In the genomic region with DNA sequence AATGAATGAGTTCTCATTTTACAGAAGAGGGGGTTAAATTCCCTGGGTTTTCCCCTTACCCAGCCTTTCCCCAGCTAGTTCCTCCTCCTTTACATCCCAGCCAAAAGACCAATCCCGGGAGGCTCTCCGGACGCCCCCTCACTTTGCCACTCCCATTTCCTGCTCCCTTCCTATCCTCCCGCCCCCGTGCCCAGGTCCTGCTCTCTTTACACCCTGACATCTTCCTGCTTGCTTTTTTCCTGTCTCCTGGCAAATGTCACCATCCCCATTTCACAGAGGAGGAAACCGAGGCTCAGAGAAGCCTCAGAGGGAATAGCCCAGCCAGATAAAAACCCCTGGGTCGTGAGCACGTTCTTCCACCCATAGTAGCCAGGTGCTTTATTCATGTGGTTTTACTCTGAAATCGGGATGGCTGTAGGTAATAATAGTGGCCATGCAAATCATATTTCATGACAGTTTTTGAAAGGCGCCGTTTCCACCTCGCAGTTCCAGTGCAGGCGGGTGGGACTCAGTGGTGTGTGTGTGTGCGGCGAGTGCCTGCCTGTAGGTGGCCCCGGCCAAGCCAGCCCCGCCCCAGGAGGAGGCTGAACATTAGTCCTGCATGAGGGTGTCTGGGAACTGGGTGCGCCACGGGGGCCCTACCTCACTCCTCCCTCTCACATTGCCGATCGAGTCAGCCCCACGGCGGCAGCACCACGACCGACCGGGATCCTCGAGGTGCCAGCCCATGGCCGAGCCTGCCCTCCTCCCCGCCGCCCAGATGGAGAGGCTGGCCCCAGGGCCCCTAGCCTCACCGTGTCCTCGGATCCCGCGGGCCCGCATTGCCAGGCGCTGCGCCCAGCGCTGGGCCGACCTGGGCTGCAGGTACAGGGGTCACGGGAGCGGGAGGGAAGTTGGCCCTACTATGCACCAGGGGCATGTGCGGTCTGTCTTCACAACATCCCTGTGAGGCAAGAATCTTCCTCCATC, we compare ENCODE assay signal across 8 cellular contexts. TPM values are rescaled to one million over a fixed set of nuclear protein-coding genes. Genes with fewer than 3 reads are reported as not detected.
DNase-seq lines count a peak whose midpoint lies in the region; ATAC-seq, FAIRE-seq and TF ChIP-seq lines count a peak whose summit lies in the region.

A gene (plus strand): TSS at position 594 of the 969 bp plus-strand sequence.

- no peak within 1 kb of the TSS for H2BK12ac ChIP-seq in mesenchymal stem cell (ENCODE audit: low read length in 2 of 2)

- H4K8ac ChIP-seq in mesenchymal stem cell (ENCODE audit: low read length) = peak within 1 kb of the TSS; percentile 31

- in situ Hi-C loops in K562 (cut with MboI) = no loop called here

- TF ChIP-seq RAD21 in K562 (CRISPR knock-in tag; conservative IDR thresholded peaks at IDR 0.05 in 1 of 2, IDR thresholded peaks at IDR 0.05 in 1 of 2) = 0 out of 4 replicates have a peak, but pooled peaks of 1 of the 2 experiments have one; percentile 5

- H4K20me1 ChIP-seq in K562 (replicated peaks; ENCODE audit: control insufficient read depth, insufficient read depth, low read length) = no peaks in the 10 kb centered on the region; the same call in 1 of the 2 replicates

- TF ChIP-seq EP300 in K562 (IDR thresholded peaks at IDR 0.05; ENCODE audit: low read length) (no peak), gastroesophageal sphincter (IDR thresholded peaks at IDR 0.05) (no peak)

- no peak within 1 kb of the TSS for H2BK5ac ChIP-seq in mesenchymal stem cell (ENCODE audit: low read depth, low read length, poor library complexity, severe bottlenecking)

- H3K4me3 ChIP-seq in GM12875 (ENCODE audit: low read depth, low read length) (no peak within 1 kb of the TSS), K562 (peak within 1 kb of the TSS; percentile 10; the same call in 1 of the 2 replicates), mesenchymal stem cell (ENCODE audit: insufficient read depth in 1 of 2, low read depth in 1 of 2, low read length in 2 of 2) (peak within 1 kb of the TSS in 1 of 2 experiments; percentile 52), gastroesophageal sphincter (no peak within 1 kb of the TSS)

- H4K91ac ChIP-seq in mesenchymal stem cell (ENCODE audit: low read length) = peak within 1 kb of the TSS; percentile 18

- CTCF ChIA-PET in K562 (lab: Yijun Ruan, JAX; ENCODE audit: low intra/inter-chr PET ratio) = no interaction called here

- TF ChIP-seq CTCF in GM12875 (IDR thresholded peaks at IDR 0.05; ENCODE audit: borderline replicate concordance, insufficient read depth, low read depth, low read length) (0 out of 2 replicates have a peak, but pooled peaks have one; percentile 13), K562 (IDR thresholded peaks at IDR 0.05 in 2 of 3, conservative IDR thresholded peaks at IDR 0.05 in 1 of 3; ENCODE audit: insufficient read depth in 2 of 3, low read depth in 1 of 3, low read length in 3 of 3) (peak; percentile 24 to 41 (median 24); a peak in 5 of 6 replicates), gastroesophageal sphincter (IDR thresholded peaks at IDR 0.05) (no peak)

- H3K27me3 ChIP-seq in K562 (ENCODE audit: control insufficient read depth in 2 of 2, insufficient read depth in 2 of 2, low read length in 2 of 2) = peaks cover 22 to 27% of the 10 kb centered on the region in 2 experiments
- peaks cover 0 to 70% of the 10 kb centered on the region in 2 experiments for H3K27me3 ChIP-seq in mesenchymal stem cell (ENCODE audit: control insufficient read depth in 1 of 2, insufficient read depth in 1 of 2, low read length in 2 of 2)
- H3K27me3 ChIP-seq in gastroesophageal sphincter = peaks cover 64% of the 10 kb centered on the region

- no peak within 1 kb of the TSS for H2BK15ac ChIP-seq in mesenchymal stem cell (ENCODE audit: low read depth, poor library complexity, severe bottlenecking)

- BruUV-seq in K562 (replicated peaks; lab: Mats Ljungman, UMichigan) = no TSS peak

- H3K36me3 ChIP-seq in K562 (ENCODE audit: control insufficient read depth, insufficient read depth, low read length) (no peaks in the 10 kb centered on the region), mesenchymal stem cell (ENCODE audit: control insufficient read depth in 1 of 2, insufficient read depth in 2 of 2, low read depth in 1 of 2, low read length in 2 of 2) (no peaks in the 10 kb centered on the region), gastroesophageal sphincter (no peaks in the 10 kb centered on the region)

- H3K23ac ChIP-seq in mesenchymal stem cell (ENCODE audit: low read length in 2 of 2) = peak within 1 kb of the TSS in 1 of 2 experiments; percentile 75

- no peak within 1 kb of the TSS for H3K18ac ChIP-seq in mesenchymal stem cell (ENCODE audit: low read depth in 1 of 2, low read length in 2 of 2)

- TF ChIP-seq POLR2A in K562 (conservative IDR thresholded peaks at IDR 0.05) (no peak), gastroesophageal sphincter (IDR thresholded peaks at IDR 0.05) (no peak)

- H3K14ac ChIP-seq in mesenchymal stem cell (ENCODE audit: low read length in 2 of 2) = no peak within 1 kb of the TSS

- no peak for FAIRE-seq in K562 (lab: Jason Lieb, UNC)

- intact Hi-C loops in K562 (cut with micrococcal nuclease) = no loop called here

- H3K79me1 ChIP-seq in mesenchymal stem cell (replicated peaks; ENCODE audit: low read length, poor library complexity, severe bottlenecking) = no peaks in the 10 kb centered on the region

- ATAC-seq in K562 = peak; percentile 98
- ATAC-seq in HG03469 (IDR thresholded peaks at IDR 0.05; ENCODE audit: unreplicated experiment) = no peak
- ATAC-seq in gastroesophageal sphincter = no peak

- POLR2A ChIA-PET in K562 (lab: Yijun Ruan, JAX) = interaction anchor here (0.7 to 1.0 kb wide), 3 partner anchors 27 to 166 kb away, joined by 3 to 5 read pairs (median 3); a partner anchor contains a TSS

- H3K27ac ChIP-seq in K562 (ENCODE audit: extremely low read depth, low read depth, low read length) (no peak within 1 kb of the TSS), mesenchymal stem cell (ENCODE audit: low read length, poor library complexity, severe bottlenecking) (no peak within 1 kb of the TSS), gastroesophageal sphincter (no peak within 1 kb of the TSS)

- peak within 1 kb of the TSS; percentile 19 for H2AK5ac ChIP-seq in mesenchymal stem cell (ENCODE audit: low read length, severe bottlenecking)

- no peak within 1 kb of the TSS for H3K4ac ChIP-seq in mesenchymal stem cell (ENCODE audit: low read depth in 1 of 2, low read length in 2 of 2)

- H3K4me1 ChIP-seq in K562 (replicated peaks in 1 of 2; ENCODE audit: control insufficient read depth in 2 of 2, insufficient read depth in 2 of 2, low read length in 2 of 2) = peaks cover 3 to 12% of the 10 kb centered on the region in 2 experiments; a peak in 4 of 5 replicates
- peaks cover 22% of the 10 kb centered on the region for H3K4me1 ChIP-seq in mesenchymal stem cell (ENCODE audit: control insufficient read depth, insufficient read depth, low read depth, low read length)
- H3K4me1 ChIP-seq in gastroesophageal sphincter = peaks cover 0 to 5% (median 0%) of the 10 kb centered on the region in 3 donors

- DNase-seq in HuH-7.5 (ENCODE audit: low spot score) (peak; percentile 59), K562 (ENCODE audit: extremely low read depth in 1 of 4, low spot score in 3 of 4) (peak; percentile 46 to 73 (median 64)), mesenchymal stem cell (no peak), T-helper 9 cell (no peak)
- DNase-seq in stimulated activated naive CD4-positive, alpha-beta T cell treated with Interleukin-2 at 50 U/mL for 16 hours (lab: John Stamatoyannopoulos, UW) = no peak

- H2AFZ ChIP-seq in K562 (ENCODE audit: low read depth, low read length) (peak within 1 kb of the TSS; percentile 59), mesenchymal stem cell (ENCODE audit: low read depth, low read length) (no peak within 1 kb of the TSS)

- H3K4me2 ChIP-seq in K562 (ENCODE audit: insufficient read depth, low read length) = peak within 1 kb of the TSS; percentile 58
- H3K4me2 ChIP-seq in mesenchymal stem cell (ENCODE audit: low read length, poor library complexity, severe bottlenecking) = peak within 1 kb of the TSS; percentile 67

- H2BK120ac ChIP-seq in mesenchymal stem cell (ENCODE audit: low read depth, low read length) = no peak within 1 kb of the TSS

- 13% methylated on average over 32 of the region's 42 CpGs for WGBS in K562 (ENCODE audit: insufficient coverage, low coverage, missing lambda C conversion rate)
- WGBS in mesenchymal stem cell = 12% methylated on average over 40 of the region's 42 CpGs
- 3 to 7% methylated on average over 8 to 9 of the region's 42 CpGs for WGBS in gastroesophageal sphincter (ENCODE audit: low coverage in 1 of 2), 2 donors

- no peaks in the 10 kb centered on the region for H3K79me2 ChIP-seq in K562 (ENCODE audit: control insufficient read depth, insufficient read depth, low read length)

- H3K9ac ChIP-seq in K562 (ENCODE audit: insufficient read depth in 1 of 2, low read depth in 2 of 2, low read length in 2 of 2) (no peak within 1 kb of the TSS; a peak in 1 of 4 replicates), mesenchymal stem cell (ENCODE audit: low read length) (no peak within 1 kb of the TSS)

- no peaks in the 10 kb centered on the region for H3K9me1 ChIP-seq in K562 (ENCODE audit: control insufficient read depth, insufficient read depth, low read length)

- H3K9me3 ChIP-seq in K562 (replicated peaks; ENCODE audit: control insufficient read depth, insufficient read depth, low read depth, low read length) (no peaks in the 10 kb centered on the region), mesenchymal stem cell (ENCODE audit: control insufficient read depth, low read length) (no peaks in the 10 kb centered on the region), gastroesophageal sphincter (no peaks in the 10 kb centered on the region)

RNA-seq across cellular contexts. Expression of the gene that starts here (rescaled TPM):
- total RNA-seq in K562 (2011; cell fraction: chromatin; rRNA removed; ENCODE audit: low replicate concordance) = 0.09 TPM in 1 of 2 replicates, not detected in the other
- total RNA-seq in K562 (2011; cell fraction: nucleolus; rRNA removed) = not detected in 2 replicates
- not detected in 2 replicates for total RNA-seq in K562 (2011; cell fraction: nucleoplasm; rRNA removed)
- not detected in 2 replicates for total RNA-seq in K562 (2014; rRNA removed)
- total RNA-seq in K562 (2014; rRNA removed; fragmentation: Illumina TruSeq; extraction: Trizol) = not detected in 2 replicates
- not detected in 2 replicates for total RNA-seq in K562 (2015; rRNA removed; fragmentation: Illumina TruSeq; extraction: Trizol)
- total RNA-seq in K562 (2021) = not detected in 2 replicates
- polyA plus RNA-seq in K562 (2011; rRNA removed) = not detected in 2 replicates
- polyA plus RNA-seq in K562 (2011; cell fraction: cytosol; rRNA removed) = not detected in 2 replicates
- 0.10 and 0.11 TPM in 2 replicates for polyA plus RNA-seq in K562 (2011; cell fraction: nucleus; rRNA removed)
- polyA plus RNA-seq in K562 (2012) = 0.03 TPM in 1 of 2 replicates, not detected in the other
- polyA plus RNA-seq in K562 (2014; fragmentation: Illumina TruSeq; extraction: Trizol) = not detected in 2 replicates
- not detected for polyA plus RNA-seq in K562 (2014; fragmentation: Nextera tagmentation; extraction: Ambion mirVana)
- not detected in 2 replicates for polyA plus RNA-seq in K562 (2014; rRNA removed)
- polyA minus RNA-seq in K562 (2011; rRNA and poly(A)+ RNA removed) = not detected in 2 replicates
- polyA minus RNA-seq in K562 (2011; cell fraction: cytosol; rRNA and poly(A)+ RNA removed) = not detected in 2 replicates
- not detected in 2 replicates for polyA minus RNA-seq in K562 (2011; cell fraction: nucleus; rRNA and poly(A)+ RNA removed)
- polyA plus RNA-seq in mesenchymal stem cell (2013, experiment 1 of 2) = not detected
- not detected for polyA plus RNA-seq in mesenchymal stem cell (2013, experiment 2 of 2)
- total RNA-seq in gastroesophageal sphincter = not detected

Comparison
In these comparisons a context has a peak if more than half of its experiments do, and no peak if none do; other contexts are left out.
1. Peak in DNase-seq, ATAC-seq, H3K4me3 ChIP-seq and H3K4me2 ChIP-seq in K562; RNA of the gene not detected or under 1 TPM.
2. CTCF ChIP-seq: peak in GM12875 (single experiment) and K562 (3 of 3); none in gastroesophageal sphincter (0 of 4).